ENCODE assay signal across 16 cellular contexts in genomic region chr15:22098616-22099253, GRCh38. TPM values are rescaled to one million over a fixed set of nuclear protein-coding genes. Genes with fewer than 3 reads are reported as not detected.
DNase-seq lines count a peak whose midpoint lies in the region; ATAC-seq, FAIRE-seq and TF ChIP-seq lines count a peak whose summit lies in the region.
"Not testable (repeated sequence)": the region's sequence is repeated elsewhere in the genome, so short reads cannot be mapped to it uniquely, and the experiment has no call there.
"Had no signal": no experiment of that assay in that cellular context is flagged by ENCODE, and none has a peak within 500 bp of the region (broad histone marks: within the 10 kb centered on the region; RNA-seq: fewer than 3 reads in every experiment).

No MANE protein-coding gene starts in this region.

- not testable (repeated sequence) for H3K4me1 Mint-ChIP-seq in activated CD8-positive, alpha-beta T cell treated with anti-CD3 and anti-CD28 coated beads for 36 hours (ENCODE audit: low read depth); activated naive CD8-positive, alpha-beta T cell treated with anti-CD3 and anti-CD28 coated beads, Interleukin-2, amount 10 ng/mL, durations not matched to agents 7 days and 5 days; naive thymus-derived CD8-positive, alpha-beta T cell

- H3K4me3 ChIP-seq in A549, result not testable (repeated sequence)

- not testable (repeated sequence) for H3K9me3 ChIP-seq in A549

- H3K27ac Mint-ChIP-seq in activated CD8-positive, alpha-beta T cell treated with anti-CD3 and anti-CD28 coated beads for 36 hours; activated naive CD8-positive, alpha-beta T cell treated with anti-CD3 and anti-CD28 coated beads, Interleukin-2, amount 10 ng/mL, durations not matched to agents 7 days and 5 days; naive thymus-derived CD8-positive, alpha-beta T cell: not testable (repeated sequence)

- not testable (repeated sequence) for H3K4me2 ChIP-seq in A549

- H3K4me1 ChIP-seq in A549, result not testable (repeated sequence)

- CTCF ChIA-PET in A549 (lab: Yijun Ruan, JAX); activated CD8-positive, alpha-beta T cell treated with anti-CD3 and anti-CD28 coated beads for 36 hours (lab: Charles Lee): not testable (repeated sequence)

- not testable (repeated sequence) for H3K27ac ChIP-seq in A549

- not testable (repeated sequence) for H3K9me3 Mint-ChIP-seq in activated CD8-positive, alpha-beta T cell treated with anti-CD3 and anti-CD28 coated beads for 36 hours; activated naive CD8-positive, alpha-beta T cell treated with anti-CD3 and anti-CD28 coated beads, Interleukin-2, amount 10 ng/mL, durations not matched to agents 7 days and 5 days; naive thymus-derived CD8-positive, alpha-beta T cell

- intact Hi-C loops in activated CD8-positive, alpha-beta T cell treated with anti-CD3 and anti-CD28 coated beads for 36 hours (cut with micrococcal nuclease), result not testable (repeated sequence)

- not testable (repeated sequence) for H3K36me3 Mint-ChIP-seq in activated CD8-positive, alpha-beta T cell treated with anti-CD3 and anti-CD28 coated beads for 36 hours (ENCODE audit: low read depth); activated naive CD8-positive, alpha-beta T cell treated with anti-CD3 and anti-CD28 coated beads, Interleukin-2, amount 10 ng/mL, durations not matched to agents 7 days and 5 days; naive thymus-derived CD8-positive, alpha-beta T cell

- not testable (repeated sequence) for TF ChIP-seq POLR2A in A549 (IDR thresholded peaks at IDR 0.05; ENCODE audit: low read length)

- not testable (repeated sequence) for TF ChIP-seq EP300 in A549 (IDR thresholded peaks at IDR 0.05)

- DNase-seq in A549 (ENCODE audit: low read depth in 1 of 2, low spot score in 1 of 2); activated naive CD8-positive, alpha-beta T cell treated with anti-CD3 and anti-CD28 coated beads, Interleukin-2, amount 10 ng/mL, durations not matched to agents 7 days and 5 days; naive thymus-derived CD8-positive, alpha-beta T cell: not testable (repeated sequence)
- DNase-seq in activated CD8-positive, alpha-beta T cell treated with anti-CD3 and anti-CD28 coated beads for 36 hours, result peak; percentile 0

- H3K4me3 Mint-ChIP-seq in activated CD8-positive, alpha-beta T cell treated with anti-CD3 and anti-CD28 coated beads for 36 hours; activated naive CD8-positive, alpha-beta T cell treated with anti-CD3 and anti-CD28 coated beads, Interleukin-2, amount 10 ng/mL, durations not matched to agents 7 days and 5 days; naive thymus-derived CD8-positive, alpha-beta T cell: not testable (repeated sequence)

- FAIRE-seq in A549 (lab: Jason Lieb, UNC), result not testable (repeated sequence)

- POLR2A ChIA-PET in A549 (lab: Yijun Ruan, JAX); activated CD8-positive, alpha-beta T cell treated with anti-CD3 and anti-CD28 coated beads for 36 hours (lab: Charles Lee); activated naive CD8-positive, alpha-beta T cell treated with anti-CD3 and anti-CD28 coated beads, Interleukin-2, amount 10 ng/mL, durations not matched to agents 7 days and 5 days (lab: Charles Lee); naive thymus-derived CD8-positive, alpha-beta T cell (lab: Charles Lee): not testable (repeated sequence)

- not testable (repeated sequence) for TF ChIP-seq RAD21 in A549 (conservative IDR thresholded peaks at IDR 0.05 in 1 of 2, IDR thresholded peaks at IDR 0.05 in 1 of 2)

- not testable (repeated sequence) for H3K27me3 Mint-ChIP-seq in activated CD8-positive, alpha-beta T cell treated with anti-CD3 and anti-CD28 coated beads for 36 hours; activated naive CD8-positive, alpha-beta T cell treated with anti-CD3 and anti-CD28 coated beads, Interleukin-2, amount 10 ng/mL, durations not matched to agents 7 days and 5 days; naive thymus-derived CD8-positive, alpha-beta T cell

- WGBS in A549 (ENCODE audit: missing lambda C conversion rate), result 39% methylated on average over 3 of the region's 16 CpGs

- not testable (repeated sequence) for TF ChIP-seq CTCF in A549 (IDR thresholded peaks at IDR 0.05); activated CD8-positive, alpha-beta T cell treated with anti-CD3 and anti-CD28 coated beads for 36 hours (IDR thresholded peaks at IDR 0.05)

- ATAC-seq in A549 (peak; percentile 62 to 69; a peak in 5 of 6 replicates), GM18868 (IDR thresholded peaks at IDR 0.05; ENCODE audit: unreplicated experiment) (peak; percentile 57), GM19463 (IDR thresholded peaks at IDR 0.05; ENCODE audit: unreplicated experiment) (peak; percentile 23), HG02642 (IDR thresholded peaks at IDR 0.05; ENCODE audit: poor library complexity, unreplicated experiment) (peak; percentile 31), HG03354 (IDR thresholded peaks at IDR 0.05; ENCODE audit: poor library complexity, severe bottlenecking, unreplicated experiment) (peak; percentile 55)
- peak; percentile 56 for ATAC-seq in activated CD8-positive, alpha-beta T cell treated with anti-CD3 and anti-CD28 coated beads for 36 hours
- ATAC-seq in activated naive CD8-positive, alpha-beta T cell treated with anti-CD3 and anti-CD28 coated beads, Interleukin-2, amount 10 ng/mL, durations not matched to agents 7 days and 5 days (ENCODE audit: low read depth), result peak; percentile 82
- peak; percentile 77 to 85 for ATAC-seq in naive thymus-derived CD8-positive, alpha-beta T cell

RNA-seq across cellular contexts. Expression of gene OR4M2, which starts 18.4 kb away (rescaled TPM):
- polyA plus RNA-seq in A549 (2011; rRNA removed) (not detected in 2 replicates), A549 (2017; fragmentation: RNase III; extraction: RNeasy Plus Mini Kit Qiagen cat#74134 plus additional on column Dnase treatment) (0.15 TPM in 2 of 3 replicates, not detected in the other)
- not detected in 2 replicates for polyA plus RNA-seq in A549 (2012; cell fraction: cytosol; rRNA removed)
- polyA plus RNA-seq in A549 (2012; cell fraction: nucleus; rRNA removed), result 0.18 TPM in 1 of 2 replicates, not detected in the other
- 0.83 and 1.3 TPM in 2 replicates for polyA minus RNA-seq in A549 (2011; rRNA and poly(A)+ RNA removed)
- not detected for total RNA-seq in activated CD8-positive, alpha-beta T cell treated with anti-CD3 and anti-CD28 coated beads for 36 hours
- total RNA-seq in activated naive CD8-positive, alpha-beta T cell treated with anti-CD3 and anti-CD28 coated beads, Interleukin-2, amount 10 ng/mL, durations not matched to agents 7 days and 5 days, result not detected
- not detected for total RNA-seq in naive thymus-derived CD8-positive, alpha-beta T cell
- polyA plus RNA-seq in naive thymus-derived CD8-positive, alpha-beta T cell, result not detected
- total RNA-seq: activated T-helper 2 cell treated with anti-CD3 and anti-CD28 coated beads, Interferon-gamma antibody, Interleukin-2, Interleukin-4, amounts not matched to agents 10 μg/mL and 5 μg/mL and 100 μg/mL, durations not matched to agents 14 hours and 24 hours and 36 hours; ascending aorta; cardiac muscle cell; left ventricle myocardium superior; prostate gland; sigmoid colon; suprapubic skin; upper lobe of right lung had no signal
- polyA plus RNA-seq: cardiac muscle cell, sigmoid colon had no signal

Comparison
In these comparisons a context has a peak if more than half of its experiments do, and no peak if none do; other contexts are left out.
1. ATAC-seq: peak in every context shown above with its lines; median percentile 82 in activated naive CD8-positive, alpha-beta T cell treated with anti-CD3 and anti-CD28 coated beads, Interleukin-2, amount 10 ng/mL, durations not matched to agents 7 days and 5 days; 81 in naive thymus-derived CD8-positive, alpha-beta T cell; 66 in A549; 57 in GM18868; 56 in activated CD8-positive, alpha-beta T cell treated with anti-CD3 and anti-CD28 coated beads for 36 hours; 55 in HG03354; 31 in HG02642; 23 in GM19463.